ENCODE assay signal across 28 cellular contexts in the genomic region with DNA sequence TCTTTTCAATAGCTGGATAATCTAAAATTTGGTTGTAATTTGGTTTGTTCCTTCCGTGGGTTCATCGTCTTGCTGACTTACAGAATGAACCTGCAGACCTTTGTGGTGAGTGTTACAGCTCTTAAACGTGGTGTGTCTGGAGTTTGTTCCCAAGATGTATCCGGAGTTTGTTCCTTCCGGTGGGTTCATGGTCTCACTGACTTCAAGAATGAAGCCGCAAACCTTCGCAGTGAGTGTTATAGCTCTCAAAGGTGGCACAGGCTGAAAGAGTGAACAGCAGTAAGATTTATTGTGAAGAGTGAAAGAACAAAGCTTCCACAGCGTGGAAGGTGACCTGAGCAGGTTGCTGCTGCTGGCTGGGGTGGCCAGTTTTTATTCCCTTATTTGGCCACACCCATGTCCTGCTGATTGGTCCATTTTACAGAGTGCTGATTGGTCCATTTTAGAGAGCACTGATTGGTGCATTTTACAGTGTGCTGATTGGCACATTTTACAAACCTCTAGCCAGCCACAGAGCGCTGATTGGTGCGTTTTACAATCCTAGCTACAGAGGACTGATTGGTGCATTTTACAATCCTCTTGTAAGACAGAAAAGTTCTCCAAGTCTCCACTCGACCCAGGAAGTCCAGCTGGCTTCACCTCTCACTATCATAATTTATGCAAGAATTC. TPM values are rescaled to one million over a fixed set of nuclear protein-coding genes. Genes with fewer than 3 reads are reported as not detected.
A peak's percentile ranks its signal among the peaks of the same experiment; 100 is the strongest.
DNase-seq lines count a peak whose midpoint lies in the region; ATAC-seq, FAIRE-seq and TF ChIP-seq lines count a peak whose summit lies in the region.
"Had no signal": no experiment of that assay in that cellular context is flagged by ENCODE, and none has a peak within 500 bp of the region (broad histone marks: within the 10 kb centered on the region; RNA-seq: fewer than 3 reads in every experiment).

No MANE protein-coding gene starts in this region.

- H3K4me2 ChIP-seq in OCI-LY7 (ENCODE audit: low read length) (no peak overlapping the region), K562 (ENCODE audit: insufficient read depth, low read length) (no peak overlapping the region)

- no TSS peak for BruUV-seq in OCI-LY7 (replicated peaks; lab: Mats Ljungman, UMichigan)
- BruUV-seq in K562 (replicated peaks; lab: Mats Ljungman, UMichigan): no TSS peak

- FAIRE-seq in K562 (lab: Jason Lieb, UNC): no peak
- FAIRE-seq: GM12878, kidney had no signal

- no peaks in the 10 kb centered on the region for H3K27me3 ChIP-seq in K562 (ENCODE audit: control insufficient read depth in 2 of 2, insufficient read depth in 2 of 2, low read length in 2 of 2)
- H3K27me3 ChIP-seq in spleen (replicated peaks in 1 of 7): no peaks in the 10 kb centered on the region
- H3K27me3 ChIP-seq in gastroesophageal sphincter: no peaks in the 10 kb centered on the region
- H3K27me3 ChIP-seq: esophagus muscularis mucosa, heart left ventricle, right atrium auricular region, uterus had no signal

- peaks cover 4% of the 10 kb centered on the region for H3K9me3 Mint-ChIP-seq in activated T-cell treated with anti-CD3 and anti-CD28 coated beads, Interleukin-2, amount 50 U/mL, for 24 hours
- H3K9me3 Mint-ChIP-seq in mesothelial cell of epicardium: peaks cover 3% of the 10 kb centered on the region
- H3K9me3 Mint-ChIP-seq: stimulated activated naive CD8-positive, alpha-beta T cell treated with anti-CD3 and anti-CD28 coated beads, Interleukin-15, amount 100 ng/mL, for 72 hours had no signal

- H3K4me1 ChIP-seq in OCI-LY7 (ENCODE audit: insufficient read depth, low read length, poor library complexity, severe bottlenecking) (no peaks in the 10 kb centered on the region), K562 (replicated peaks in 1 of 2; ENCODE audit: control insufficient read depth in 2 of 2, insufficient read depth in 2 of 2, low read length in 2 of 2) (peaks cover 0 to 20% of the 10 kb centered on the region in 2 experiments; a peak in 2 of 5 replicates), spleen (peaks cover 0 to 95% (median 55%) of the 10 kb centered on the region in 6 donors), gastroesophageal sphincter (peaks cover 0 to 8% (median 0%) of the 10 kb centered on the region in 3 donors)
- H3K4me1 ChIP-seq: uterus had no signal

- H4K20me1 ChIP-seq in OCI-LY7 (ENCODE audit: insufficient read depth, low read length) (no peaks in the 10 kb centered on the region), K562 (replicated peaks; ENCODE audit: control insufficient read depth, insufficient read depth, low read length) (no peaks in the 10 kb centered on the region)

- no peaks in the 10 kb centered on the region for H3K79me2 ChIP-seq in OCI-LY7 (ENCODE audit: insufficient read depth, low read depth, low read length)
- peaks cover 55% of the 10 kb centered on the region; the same call in 2 of the 3 replicates for H3K79me2 ChIP-seq in K562 (ENCODE audit: control insufficient read depth, insufficient read depth, low read length)

- no peak for DNase-seq in activated T-cell treated with anti-CD3 and anti-CD28 coated beads, Interleukin-2, amount 50 U/mL, for 24 hours
- no peak for DNase-seq in activated T-cell treated with anti-CD3 and anti-CD28 coated beads, Interleukin-2, amount 50 U/mL, for 48 hours
- DNase-seq in OCI-LY7 (ENCODE audit: low spot score) (peak; percentile 9), K562 (ENCODE audit: extremely low read depth in 1 of 4, low spot score in 3 of 4) (no peak), spleen (no peak), mesothelial cell of epicardium (ENCODE audit: low spot score in 2 of 2, unreplicated experiment in 2 of 2) (no peak)
- DNase-seq: activated CD4-positive, alpha-beta T cell treated with anti-CD3 and anti-CD28 coated beads for 1 hour; activated gamma-delta T cell treated with Interleukin-2 at 50 U/mL for 16 hours; caudate nucleus; EL; foreskin fibroblast; HCEC 1CT; heart left ventricle; kidney; NCI-H1048; NCI-H1694 treated with DMSO at 0.1 percent for 48 hours; NCI-H2171; posterior cingulate gyrus; stimulated activated CD8-positive, alpha-beta memory T cell treated with anti-CD3 and anti-CD28 coated beads, Interleukin-4, amount 100 ng/mL, for 48 hours; stimulated activated naive CD8-positive, alpha-beta T cell treated with anti-CD3 and anti-CD28 coated beads, Interleukin-15, amount 100 ng/mL, for 72 hours; T-helper 17 cell; uterus had no signal

- 92% methylated on average over 11 of the region's 11 CpGs for WGBS in K562 (ENCODE audit: insufficient coverage, low coverage, missing lambda C conversion rate)
- WGBS in spleen, 5 donors: 69 to 83% (median 74%) methylated on average over 11 of the region's 11 CpGs
- WGBS in gastroesophageal sphincter (ENCODE audit: low coverage in 1 of 2), 2 donors: 87 to 92% methylated on average over 7 to 10 of the region's 11 CpGs

- H3K4me3 ChIP-seq in OCI-LY7 (ENCODE audit: low read depth, low read length, poor library complexity, severe bottlenecking) (no peak overlapping the region), K562 (no peak overlapping the region), spleen (peak overlapping the region in 1 of 8 donors; percentile 13), gastroesophageal sphincter (no peak overlapping the region)
- H3K4me3 ChIP-seq: esophagus muscularis mucosa, GM12878, heart left ventricle, right atrium auricular region, uterus had no signal

- intact Hi-C loops in OCI-LY7 (cut with micrococcal nuclease; ENCODE audit: unreplicated experiment): no loop called here
- intact Hi-C loops in K562 (cut with micrococcal nuclease): no loop called here
- intact Hi-C loops in spleen (cut with DNase I; ENCODE audit: low total_unique reads): no loop called here

- peak overlapping the region; percentile 35 for H3K27ac Mint-ChIP-seq in activated T-cell treated with anti-CD3 and anti-CD28 coated beads, Interleukin-2, amount 50 U/mL, for 24 hours
- H3K27ac Mint-ChIP-seq in mesothelial cell of epicardium: no peak overlapping the region
- H3K27ac Mint-ChIP-seq: stimulated activated naive CD8-positive, alpha-beta T cell treated with anti-CD3 and anti-CD28 coated beads, Interleukin-15, amount 100 ng/mL, for 72 hours; T-helper 17 cell had no signal

- no peak overlapping the region for H3K4me3 Mint-ChIP-seq in activated T-cell treated with anti-CD3 and anti-CD28 coated beads, Interleukin-2, amount 50 U/mL, for 24 hours
- H3K4me3 Mint-ChIP-seq in mesothelial cell of epicardium: no peak overlapping the region
- H3K4me3 Mint-ChIP-seq: stimulated activated naive CD8-positive, alpha-beta T cell treated with anti-CD3 and anti-CD28 coated beads, Interleukin-15, amount 100 ng/mL, for 72 hours; T-helper 17 cell had no signal

- ATAC-seq in K562 (peak; percentile 33; the same call in 1 of the 3 replicates), GM18498 (IDR thresholded peaks at IDR 0.05; ENCODE audit: unreplicated experiment) (no peak), gastroesophageal sphincter (no peak)
- ATAC-seq: GM12878; heart left ventricle; stimulated activated naive CD8-positive, alpha-beta T cell treated with anti-CD3 and anti-CD28 coated beads, Interleukin-15, amount 100 ng/mL, for 72 hours; T-helper 17 cell had no signal

- TF ChIP-seq EP300 in K562 (IDR thresholded peaks at IDR 0.05; ENCODE audit: low read length) (no peak), gastroesophageal sphincter (IDR thresholded peaks at IDR 0.05) (no peak)

- TF ChIP-seq RAD21 in K562 (CRISPR knock-in tag; conservative IDR thresholded peaks at IDR 0.05 in 1 of 2, IDR thresholded peaks at IDR 0.05 in 1 of 2): no peak

- H3K9me1 ChIP-seq in K562 (ENCODE audit: control insufficient read depth, insufficient read depth, low read length): no peaks in the 10 kb centered on the region

- TF ChIP-seq CTCF in OCI-LY7 (conservative IDR thresholded peaks at IDR 0.05; ENCODE audit: low read length) (no peak), K562 (IDR thresholded peaks at IDR 0.05 in 2 of 3, conservative IDR thresholded peaks at IDR 0.05 in 1 of 3; ENCODE audit: insufficient read depth in 2 of 3, low read depth in 1 of 3, low read length in 3 of 3) (no peak), spleen (IDR thresholded peaks at IDR 0.05 in 8 of 11, conservative IDR thresholded peaks at IDR 0.05 in 3 of 11) (no peak), mesothelial cell of epicardium (IDR thresholded peaks at IDR 0.05; ENCODE audit: unreplicated experiment) (no peak), gastroesophageal sphincter (IDR thresholded peaks at IDR 0.05) (no peak)

- no peaks in the 10 kb centered on the region for H3K36me3 ChIP-seq in OCI-LY7 (ENCODE audit: insufficient read depth, low read length)
- H3K36me3 ChIP-seq in K562 (ENCODE audit: control insufficient read depth, insufficient read depth, low read length): peaks cover 5% of the 10 kb centered on the region; the same call in 1 of the 3 replicates
- peaks cover 0 to 12% (median 0%) of the 10 kb centered on the region in 6 donors for H3K36me3 ChIP-seq in spleen
- no peaks in the 10 kb centered on the region for H3K36me3 ChIP-seq in gastroesophageal sphincter
- H3K36me3 ChIP-seq: esophagus muscularis mucosa, heart left ventricle, right atrium auricular region, uterus had no signal

- no peak overlapping the region for H3K9ac ChIP-seq in K562 (ENCODE audit: insufficient read depth in 1 of 2, low read depth in 2 of 2, low read length in 2 of 2)

- no peaks in the 10 kb centered on the region for H3K9me2 ChIP-seq in OCI-LY7 (ENCODE audit: insufficient read depth, low read length)

- peaks cover 55% of the 10 kb centered on the region for H3K4me1 Mint-ChIP-seq in activated T-cell treated with anti-CD3 and anti-CD28 coated beads, Interleukin-2, amount 50 U/mL, for 24 hours (ENCODE audit: low read depth)
- H3K4me1 Mint-ChIP-seq in mesothelial cell of epicardium: peaks cover 3% of the 10 kb centered on the region

- H2AFZ ChIP-seq in OCI-LY7 (ENCODE audit: low read length): no peak overlapping the region
- no peak overlapping the region for H2AFZ ChIP-seq in K562 (ENCODE audit: low read depth, low read length)

- H3K27me3 Mint-ChIP-seq in activated T-cell treated with anti-CD3 and anti-CD28 coated beads, Interleukin-2, amount 50 U/mL, for 24 hours: no peaks in the 10 kb centered on the region
- no peaks in the 10 kb centered on the region for H3K27me3 Mint-ChIP-seq in mesothelial cell of epicardium (ENCODE audit: low read depth)
- H3K27me3 Mint-ChIP-seq: stimulated activated naive CD8-positive, alpha-beta T cell treated with anti-CD3 and anti-CD28 coated beads, Interleukin-15, amount 100 ng/mL, for 72 hours; T-helper 17 cell had no signal

- H3K9me3 ChIP-seq in OCI-LY7 (ENCODE audit: low read length) (no peaks in the 10 kb centered on the region), K562 (replicated peaks; ENCODE audit: control insufficient read depth, insufficient read depth, low read depth, low read length) (peaks cover 5% of the 10 kb centered on the region), spleen (peaks cover 0 to 6% (median 0%) of the 10 kb centered on the region in 8 donors), gastroesophageal sphincter (no peaks in the 10 kb centered on the region)
- H3K9me3 ChIP-seq: esophagus muscularis mucosa, right atrium auricular region, uterus had no signal

- CTCF ChIA-PET in OCI-LY7 (lab: Charles Lee; ENCODE audit: unreplicated experiment): interaction anchor here (1.2 kb wide), 1 partner anchor 14 kb away, joined by 3 read pairs; no protein-coding TSS in a partner anchor
- CTCF ChIA-PET in K562 (lab: Yijun Ruan, JAX; ENCODE audit: low intra/inter-chr PET ratio): no interaction called here

- in situ Hi-C loops in K562 (cut with MboI): no loop called here

- peaks cover 26% of the 10 kb centered on the region for H3K36me3 Mint-ChIP-seq in activated T-cell treated with anti-CD3 and anti-CD28 coated beads, Interleukin-2, amount 50 U/mL, for 24 hours (ENCODE audit: low read depth)
- H3K36me3 Mint-ChIP-seq in mesothelial cell of epicardium: peaks cover 8% of the 10 kb centered on the region

- H3K27ac ChIP-seq in OCI-LY7 (ENCODE audit: low read depth, low read length, poor library complexity, severe bottlenecking) (no peak overlapping the region), K562 (ENCODE audit: extremely low read depth, low read depth, low read length) (no peak overlapping the region), spleen (peak overlapping the region in 5 of 8 donors; percentile 12 to 54 (median 31)), gastroesophageal sphincter (no peak overlapping the region)
- H3K27ac ChIP-seq: esophagus muscularis mucosa, heart left ventricle, right atrium auricular region, RWPE1, uterus had no signal

- no peak for TF ChIP-seq POLR2A in K562 (conservative IDR thresholded peaks at IDR 0.05)
- TF ChIP-seq POLR2A in spleen (IDR thresholded peaks at IDR 0.05): no peak
- no peak for TF ChIP-seq POLR2A in gastroesophageal sphincter (IDR thresholded peaks at IDR 0.05)

- POLR2A ChIA-PET in OCI-LY7 (lab: Charles Lee): interaction anchor here (0.6 kb wide), 1 partner anchor 210 kb away, joined by 3 read pairs; no protein-coding TSS in a partner anchor
- POLR2A ChIA-PET in K562 (lab: Yijun Ruan, JAX): interaction anchor here (0.7 to 1.7 kb wide), 2 partner anchors 18 to 32 kb away, joined by 3 read pairs; no protein-coding TSS in a partner anchor

RNA-seq across cellular contexts. Expression of a gene that starts 16.6 kb away (rescaled TPM):
- total RNA-seq in OCI-LY7 (2014; rRNA removed; shearing (Covaris generic)): 13.7 and 16.2 TPM in 2 replicates
- total RNA-seq in OCI-LY7 (2022) (22.8 and 23.6 TPM in 2 replicates), K562 (2014; rRNA removed) (32.6 and 38.2 TPM in 2 replicates), K562 (2014; rRNA removed; fragmentation: Illumina TruSeq; extraction: Trizol) (38.4 and 42.0 TPM in 2 replicates), K562 (2015; rRNA removed; fragmentation: Illumina TruSeq; extraction: Trizol) (58.1 and 65.6 TPM in 2 replicates), K562 (2021) (30.9 and 31.6 TPM in 2 replicates), spleen (100 to 1,000 TPM in 3 of 7 donors, 10 to 100 TPM in 4; 67.2 to 126 (median 96.3) TPM), mesothelial cell of epicardium (25.1 to 25.9 TPM (median 25.3 TPM) in 3 replicates), gastroesophageal sphincter (10 to 100 TPM; 35.5 to 56.6 (median 53.4) TPM)
- total RNA-seq in K562 (2011; cell fraction: chromatin; rRNA removed; ENCODE audit: low replicate concordance): 8.4 and 11.1 TPM in 2 replicates
- total RNA-seq in K562 (2011; cell fraction: nucleolus; rRNA removed): 7.0 and 9.2 TPM in 2 replicates
- 10.0 and 20.5 TPM in 2 replicates for total RNA-seq in K562 (2011; cell fraction: nucleoplasm; rRNA removed)
- polyA plus RNA-seq in K562 (2011; rRNA removed) (53.5 and 64.2 TPM in 2 replicates), K562 (2014; fragmentation: Illumina TruSeq; extraction: Trizol) (48.1 and 56.8 TPM in 2 replicates), K562 (2014; fragmentation: Nextera tagmentation; extraction: Ambion mirVana) (10 to 100 TPM; 14.8 to 29.9 TPM), K562 (2014; rRNA removed) (41.1 and 46.6 TPM in 2 replicates), spleen (10 to 100 TPM; 26.6 to 61.5 (median 38.0) TPM)
- polyA plus RNA-seq in K562 (2011; cell fraction: cytosol; rRNA removed): 26.9 and 46.9 TPM in 2 replicates
- polyA plus RNA-seq in K562 (2011; cell fraction: nucleus; rRNA removed): 11.6 and 15.0 TPM in 2 replicates
- polyA plus RNA-seq in K562 (2012): 67.0 TPM in 2 replicates
- 38.1 and 47.9 TPM in 2 replicates for polyA minus RNA-seq in K562 (2011; rRNA and poly(A)+ RNA removed)
- 17.7 and 19.5 TPM in 2 replicates for polyA minus RNA-seq in K562 (2011; cell fraction: cytosol; rRNA and poly(A)+ RNA removed)
- 7.8 and 12.8 TPM in 2 replicates for polyA minus RNA-seq in K562 (2011; cell fraction: nucleus; rRNA and poly(A)+ RNA removed)

RNA-seq across cellular contexts. Expression of a gene that starts 46.0 kb away (rescaled TPM):
- 28.7 and 30.2 TPM in 2 replicates for total RNA-seq in OCI-LY7 (2014; rRNA removed; shearing (Covaris generic))
- total RNA-seq in OCI-LY7 (2022) (21.4 and 24.4 TPM in 2 replicates), K562 (2014; rRNA removed) (17.8 and 26.9 TPM in 2 replicates), K562 (2014; rRNA removed; fragmentation: Illumina TruSeq; extraction: Trizol) (11.2 TPM in 2 replicates), K562 (2015; rRNA removed; fragmentation: Illumina TruSeq; extraction: Trizol) (11.5 and 11.6 TPM in 2 replicates), K562 (2021) (26.3 and 27.3 TPM in 2 replicates), spleen (10 to 100 TPM; 18.3 to 35.6 (median 23.6) TPM), mesothelial cell of epicardium (27.8 to 28.6 TPM (median 27.9 TPM) in 3 replicates), gastroesophageal sphincter (10 to 100 TPM; 22.8 to 28.9 (median 25.3) TPM)
- 24.9 and 37.8 TPM in 2 replicates for total RNA-seq in K562 (2011; cell fraction: chromatin; rRNA removed; ENCODE audit: low replicate concordance)
- total RNA-seq in K562 (2011; cell fraction: nucleolus; rRNA removed): 22.9 and 35.9 TPM in 2 replicates
- total RNA-seq in K562 (2011; cell fraction: nucleoplasm; rRNA removed): 26.7 and 29.2 TPM in 2 replicates
- polyA plus RNA-seq in K562 (2011; rRNA removed) (8.7 and 12.1 TPM in 2 replicates), K562 (2014; fragmentation: Illumina TruSeq; extraction: Trizol) (23.4 and 28.2 TPM in 2 replicates), K562 (2014; fragmentation: Nextera tagmentation; extraction: Ambion mirVana) (1 to 10 TPM; 2.9 to 3.2 TPM), K562 (2014; rRNA removed) (12.0 and 14.6 TPM in 2 replicates), spleen (1 to 10 TPM; 3.9 to 5.5 (median 4.0) TPM)
- polyA plus RNA-seq in K562 (2011; cell fraction: cytosol; rRNA removed): 10.8 and 16.1 TPM in 2 replicates
- polyA plus RNA-seq in K562 (2011; cell fraction: nucleus; rRNA removed): 19.2 and 23.5 TPM in 2 replicates
- 22.9 and 28.1 TPM in 2 replicates for polyA plus RNA-seq in K562 (2012)
- polyA minus RNA-seq in K562 (2011; rRNA and poly(A)+ RNA removed): 8.3 and 8.6 TPM in 2 replicates
- polyA minus RNA-seq in K562 (2011; cell fraction: cytosol; rRNA and poly(A)+ RNA removed): 7.0 and 8.9 TPM in 2 replicates
- 9.2 and 13.6 TPM in 2 replicates for polyA minus RNA-seq in K562 (2011; cell fraction: nucleus; rRNA and poly(A)+ RNA removed)

Comparison
In these comparisons a context has a peak if more than half of its experiments do, and no peak if none do; other contexts are left out.
1. H3K27ac ChIP-seq: peak in spleen (5 of 8); none in OCI-LY7 (single experiment), K562 (single experiment) and gastroesophageal sphincter (0 of 4).